Comparison of ENCODE assay signal across 18 cellular contexts in genomic region chr17:5513610-5514009, GRCh38. TPM values are rescaled to one million over a fixed set of nuclear protein-coding genes. Genes with fewer than 3 reads are reported as not detected.
DNase-seq lines count a peak whose midpoint lies in the region; ATAC-seq, FAIRE-seq and TF ChIP-seq lines count a peak whose summit lies in the region.
"Had no signal": no experiment of that assay in that cellular context is flagged by ENCODE, and none has a peak within 500 bp of the region (broad histone marks: within the 10 kb centered on the region; RNA-seq: fewer than 3 reads in every experiment).

No MANE protein-coding gene starts in this region.

- WGBS in A549 (ENCODE audit: missing lambda C conversion rate), result 53% methylated on average over 7 of the region's 7 CpGs
- 71 to 79% methylated on average over 7 of the region's 7 CpGs for WGBS in esophagus squamous epithelium, 2 donors

- TF ChIP-seq POLR2A in A549 (IDR thresholded peaks at IDR 0.05; ENCODE audit: low read length) (no peak), esophagus squamous epithelium (IDR thresholded peaks at IDR 0.05) (no peak)

- TF ChIP-seq CTCF in A549 (IDR thresholded peaks at IDR 0.05) (no peak), esophagus squamous epithelium (IDR thresholded peaks at IDR 0.05) (no peak), GM10248 (IDR thresholded peaks at IDR 0.05; ENCODE audit: control extremely low read depth, extremely low read depth, low read depth, missing control alignments) (no peak)

- H3K27ac Mint-ChIP-seq in CD4-positive, alpha-beta memory T cell, result peak overlapping the region in 6 of 7 donors; percentile 2 to 80 (median 69)
- peak overlapping the region; percentile 79 to 95 for H3K27ac Mint-ChIP-seq in effector memory CD8-positive, alpha-beta T cell

- H3K4me1 Mint-ChIP-seq in CD4-positive, alpha-beta memory T cell, result peaks cover 25 to 46% (median 35%) of the 10 kb centered on the region in 4 donors
- H3K4me1 Mint-ChIP-seq in effector memory CD8-positive, alpha-beta T cell (ENCODE audit: low read depth in 2 of 2), result peaks cover 18 to 33% of the 10 kb centered on the region in 2 donors

- H3K9me3 ChIP-seq in A549 (no peaks in the 10 kb centered on the region), esophagus squamous epithelium (no peaks in the 10 kb centered on the region)
- H3K9me3 ChIP-seq in CD4-positive, alpha-beta memory T cell (ENCODE audit: control insufficient read depth in 1 of 2, low read length in 2 of 2), result no peaks in the 10 kb centered on the region
- H3K9me3 ChIP-seq: pancreas had no signal

- FAIRE-seq in A549 (lab: Jason Lieb, UNC), result peak; percentile 77
- FAIRE-seq: H54, pancreas had no signal

- no peaks in the 10 kb centered on the region for H3K27me3 Mint-ChIP-seq in CD4-positive, alpha-beta memory T cell
- no peaks in the 10 kb centered on the region for H3K27me3 Mint-ChIP-seq in effector memory CD8-positive, alpha-beta T cell

- CTCF ChIA-PET in A549 (lab: Yijun Ruan, JAX) (no interaction called here), GM10248 (lab: Yijun Ruan, JAX) (no interaction called here)
- CTCF ChIA-PET in CD4-positive, alpha-beta memory T cell (lab: Charles Lee; ENCODE audit: partially characterized antibody), result no interaction called here

- H3K4me3 ChIP-seq in A549, result no peak overlapping the region
- H3K4me3 ChIP-seq in CD4-positive, alpha-beta memory T cell (ENCODE audit: low read length in 2 of 2), result no peak overlapping the region
- H3K4me3 ChIP-seq in esophagus squamous epithelium, result no peak overlapping the region
- H3K4me3 ChIP-seq: cardiac muscle cell, pancreas had no signal

- H3K4me2 ChIP-seq in A549, result no peak overlapping the region
- H3K4me2 ChIP-seq: KMS-11 had no signal

- TF ChIP-seq RAD21 in A549 (conservative IDR thresholded peaks at IDR 0.05 in 1 of 2, IDR thresholded peaks at IDR 0.05 in 1 of 2), result no peak

- H3K27me3 ChIP-seq in CD4-positive, alpha-beta memory T cell (ENCODE audit: insufficient read depth, low read length), result no peaks in the 10 kb centered on the region
- no peaks in the 10 kb centered on the region for H3K27me3 ChIP-seq in esophagus squamous epithelium
- H3K27me3 ChIP-seq: cardiac muscle cell, pancreas had no signal

- peaks cover 57 to 60% of the 10 kb centered on the region in 2 donors for H3K36me3 Mint-ChIP-seq in CD4-positive, alpha-beta memory T cell
- peaks cover 39% of the 10 kb centered on the region for H3K36me3 Mint-ChIP-seq in effector memory CD8-positive, alpha-beta T cell (ENCODE audit: insufficient read depth)

- H3K4me1 ChIP-seq in A549, result peaks cover 19% of the 10 kb centered on the region
- H3K4me1 ChIP-seq in CD4-positive, alpha-beta memory T cell (ENCODE audit: insufficient read depth, low read length), result peaks cover 19% of the 10 kb centered on the region
- no peaks in the 10 kb centered on the region for H3K4me1 ChIP-seq in esophagus squamous epithelium
- H3K4me1 ChIP-seq: pancreas had no signal

- no peak for TF ChIP-seq EP300 in A549 (IDR thresholded peaks at IDR 0.05)

- ATAC-seq in A549, result no peak
- peak; percentile 86 for ATAC-seq in effector memory CD8-positive, alpha-beta T cell (replicated peaks)
- ATAC-seq: esophagus mucosa, left ventricle myocardium superior, pancreas had no signal

- intact Hi-C loops in CD4-positive, alpha-beta memory T cell (cut with micrococcal nuclease), result no loop called here
- intact Hi-C loops in esophagus squamous epithelium (cut with DNase I), result no loop called here

- peak overlapping the region in 7 of 8 donors; percentile 2 to 75 (median 21) for H3K4me3 Mint-ChIP-seq in CD4-positive, alpha-beta memory T cell
- H3K4me3 Mint-ChIP-seq in effector memory CD8-positive, alpha-beta T cell, result peak overlapping the region; percentile 48 to 72

- POLR2A ChIA-PET in A549 (lab: Yijun Ruan, JAX) (no interaction called here), GM10248 (lab: Yijun Ruan, JAX) (no interaction called here)
- POLR2A ChIA-PET in CD4-positive, alpha-beta memory T cell (lab: Charles Lee; ENCODE audit: partially characterized antibody), result interaction anchor here (1.0 to 1.7 kb wide), 2 partner anchors 14 to 27 kb away, joined by 3 to 6 read pairs; partner anchors contain the start of genes DERL2 and MIS12

- no peaks in the 10 kb centered on the region for H3K9me3 Mint-ChIP-seq in CD4-positive, alpha-beta memory T cell
- H3K9me3 Mint-ChIP-seq in effector memory CD8-positive, alpha-beta T cell, result peaks cover 7% of the 10 kb centered on the region in 2 donors

- peaks cover 31% of the 10 kb centered on the region for H3K36me3 ChIP-seq in CD4-positive, alpha-beta memory T cell (ENCODE audit: insufficient read depth, low read length)
- peaks cover 0 to 52% (median 0%) of the 10 kb centered on the region in 3 donors for H3K36me3 ChIP-seq in esophagus squamous epithelium
- H3K36me3 ChIP-seq: cardiac muscle cell, pancreas, WERI-Rb-1 had no signal

- no peak for DNase-seq in A549 (ENCODE audit: low read depth in 1 of 2, low spot score in 1 of 2)
- DNase-seq in CD4-positive, alpha-beta memory T cell, result peak in 4 of 5 donors; percentile 39 to 61 (median 52)
- DNase-seq in OCI-M1 (lab: John Stamatoyannopoulos, UW), result peak; percentile 61
- DNase-seq in effector memory CD8-positive, alpha-beta T cell, result peak in 1 of 3 experiments; percentile 18
- no peak for DNase-seq in esophagus squamous epithelium (lab: John Stamatoyannopoulos, UW)
- DNase-seq in RPMI8226, result no peak
- no peak for DNase-seq in GM10248 (ENCODE audit: extremely low spot score)
- DNase-seq in DMS79 treated with DMSO at 0.1 percent for 48 hours (lab: John Stamatoyannopoulos, UW), result no peak
- DNase-seq: left ventricle myocardium superior; NCI-H1436 treated with DMSO at 0.1 percent for 48 hours; stimulated activated CD4-positive, alpha-beta T cell treated with anti-CD3 and anti-CD28 coated beads, Interleukin-2, amount 100 ng/mL, for 48 hours; WERI-Rb-1 had no signal

- H3K27ac ChIP-seq in A549 (no peak overlapping the region), esophagus squamous epithelium (no peak overlapping the region)
- no peak overlapping the region for H3K27ac ChIP-seq in CD4-positive, alpha-beta memory T cell (ENCODE audit: low read depth, low read length)
- H3K27ac ChIP-seq: cardiac muscle cell, KMS-11, pancreas, RWPE1, WERI-Rb-1 had no signal

TF ChIP-seq in A549, 52 proteins besides CTCF, POLR2A, EP300 and RAD21:
- TF ChIP-seq, protein P1, sequence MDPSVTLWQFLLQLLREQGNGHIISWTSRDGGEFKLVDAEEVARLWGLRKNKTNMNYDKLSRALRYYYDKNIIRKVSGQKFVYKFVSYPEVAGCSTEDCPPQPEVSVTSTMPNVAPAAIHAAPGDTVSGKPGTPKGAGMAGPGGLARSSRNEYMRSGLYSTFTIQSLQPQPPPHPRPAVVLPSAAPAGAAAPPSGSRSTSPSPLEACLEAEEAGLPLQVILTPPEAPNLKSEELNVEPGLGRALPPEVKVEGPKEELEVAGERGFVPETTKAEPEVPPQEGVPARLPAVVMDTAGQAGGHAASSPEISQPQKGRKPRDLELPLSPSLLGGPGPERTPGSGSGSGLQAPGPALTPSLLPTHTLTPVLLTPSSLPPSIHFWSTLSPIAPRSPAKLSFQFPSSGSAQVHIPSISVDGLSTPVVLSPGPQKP (IDR thresholded peaks at IDR 0.05; ENCODE audit: low read depth, low read length), result no peak
- TF ChIP-seq ZFP36 (IDR thresholded peaks at IDR 0.05; ENCODE audit: borderline replicate concordance, partially characterized antibody), result no peak
- TF ChIP-seq NR3C1 (IDR thresholded peaks at IDR 0.05), result no peak
- no peak for TF ChIP-seq MAFK (IDR thresholded peaks at IDR 0.05; ENCODE audit: partially characterized antibody)
- no peak for TF ChIP-seq HOXA7 (CRISPR knock-in tag; IDR thresholded peaks at IDR 0.05)
- no peak for TF ChIP-seq BHLHE40 (IDR thresholded peaks at IDR 0.05; ENCODE audit: low read depth, low read length)
- no peak for TF ChIP-seq ZC3H11A (IDR thresholded peaks at IDR 0.05)
- TF ChIP-seq RARB (CRISPR knock-in tag; IDR thresholded peaks at IDR 0.05), result no peak
- no peak for TF ChIP-seq EHMT2 (IDR thresholded peaks at IDR 0.05; ENCODE audit: low read depth)

RNA-seq across cellular contexts. Expression of gene MIS12, which starts 27.2 kb away (rescaled TPM):
- polyA plus RNA-seq in A549 (2011; rRNA removed) (36.6 and 38.2 TPM in 2 replicates), A549 (2017; fragmentation: RNase III; extraction: RNeasy Plus Mini Kit Qiagen cat#74134 plus additional on column Dnase treatment) (25.9 to 28.2 TPM (median 26.6 TPM) in 3 replicates)
- 7.1 and 9.5 TPM in 2 replicates for polyA plus RNA-seq in A549 (2012; cell fraction: cytosol; rRNA removed)
- polyA plus RNA-seq in A549 (2012; cell fraction: nucleus; rRNA removed), result 4.8 and 7.2 TPM in 2 replicates
- polyA minus RNA-seq in A549 (2011; rRNA and poly(A)+ RNA removed), result 36.8 and 38.8 TPM in 2 replicates
- total RNA-seq in CD4-positive, alpha-beta memory T cell, result 10 to 100 TPM; 42.2 to 45.0 TPM
- polyA plus RNA-seq in CD4-positive, alpha-beta memory T cell, result 10 to 100 TPM; 19.6 to 21.8 TPM
- total RNA-seq in esophagus squamous epithelium, result 10 to 100 TPM in 3 of 4 donors, 1 to 10 TPM in 1; 6.2 to 28.8 (median 14.8) TPM

RNA-seq across cellular contexts. Expression of gene DERL2, which starts 27.6 kb away (rescaled TPM):
- 137 and 139 TPM in 2 replicates for polyA plus RNA-seq in A549 (2011; rRNA removed)
- 48.4 and 51.9 TPM in 2 replicates for polyA plus RNA-seq in A549 (2012; cell fraction: cytosol; rRNA removed)
- polyA plus RNA-seq in A549 (2012; cell fraction: nucleus; rRNA removed), result 33.7 and 50.6 TPM in 2 replicates
- polyA plus RNA-seq in A549 (2017; fragmentation: RNase III; extraction: RNeasy Plus Mini Kit Qiagen cat#74134 plus additional on column Dnase treatment), result 113 to 120 TPM (median 115 TPM) in 3 replicates
- polyA minus RNA-seq in A549 (2011; rRNA and poly(A)+ RNA removed), result 33.5 and 38.9 TPM in 2 replicates
- 10 to 100 TPM; 85.0 to 86.2 TPM for total RNA-seq in CD4-positive, alpha-beta memory T cell
- 10 to 100 TPM; 66.2 to 95.9 TPM for polyA plus RNA-seq in CD4-positive, alpha-beta memory T cell
- 10 to 100 TPM; 28.2 to 48.8 (median 38.1) TPM for total RNA-seq in esophagus squamous epithelium

RNA-seq across cellular contexts. Expression of gene DHX33, which starts 44.8 kb away (rescaled TPM):
- polyA plus RNA-seq in A549 (2011; rRNA removed), result 29.5 and 35.7 TPM in 2 replicates
- polyA plus RNA-seq in A549 (2012; cell fraction: cytosol; rRNA removed), result 22.6 and 27.4 TPM in 2 replicates
- 29.3 and 29.4 TPM in 2 replicates for polyA plus RNA-seq in A549 (2012; cell fraction: nucleus; rRNA removed)
- 26.7 to 30.4 TPM (median 27.8 TPM) in 3 replicates for polyA plus RNA-seq in A549 (2017; fragmentation: RNase III; extraction: RNeasy Plus Mini Kit Qiagen cat#74134 plus additional on column Dnase treatment)
- 44.9 and 53.7 TPM in 2 replicates for polyA minus RNA-seq in A549 (2011; rRNA and poly(A)+ RNA removed)
- total RNA-seq in CD4-positive, alpha-beta memory T cell, result 10 to 100 TPM; 10.5 to 11.5 TPM
- polyA plus RNA-seq in CD4-positive, alpha-beta memory T cell, result under 1 TPM; 0.59 to 0.70 TPM
- 10 to 100 TPM in 2 of 4 donors, 1 to 10 TPM in 2; 5.2 to 13.9 (median 8.8) TPM for total RNA-seq in esophagus squamous epithelium

Comparison
In these comparisons a context has a peak if more than half of its experiments do, and no peak if none do; other contexts are left out.
1. DNase-seq: peak in CD4-positive, alpha-beta memory T cell (4 of 5) and OCI-M1 (single experiment); none in A549 (0 of 2), esophagus squamous epithelium (single experiment), RPMI8226 (single experiment), GM10248 (single experiment) and DMS79 treated with DMSO at 0.1 percent for 48 hours (single experiment).